ENCODE assay signal across 8 cellular contexts in the genomic region with DNA sequence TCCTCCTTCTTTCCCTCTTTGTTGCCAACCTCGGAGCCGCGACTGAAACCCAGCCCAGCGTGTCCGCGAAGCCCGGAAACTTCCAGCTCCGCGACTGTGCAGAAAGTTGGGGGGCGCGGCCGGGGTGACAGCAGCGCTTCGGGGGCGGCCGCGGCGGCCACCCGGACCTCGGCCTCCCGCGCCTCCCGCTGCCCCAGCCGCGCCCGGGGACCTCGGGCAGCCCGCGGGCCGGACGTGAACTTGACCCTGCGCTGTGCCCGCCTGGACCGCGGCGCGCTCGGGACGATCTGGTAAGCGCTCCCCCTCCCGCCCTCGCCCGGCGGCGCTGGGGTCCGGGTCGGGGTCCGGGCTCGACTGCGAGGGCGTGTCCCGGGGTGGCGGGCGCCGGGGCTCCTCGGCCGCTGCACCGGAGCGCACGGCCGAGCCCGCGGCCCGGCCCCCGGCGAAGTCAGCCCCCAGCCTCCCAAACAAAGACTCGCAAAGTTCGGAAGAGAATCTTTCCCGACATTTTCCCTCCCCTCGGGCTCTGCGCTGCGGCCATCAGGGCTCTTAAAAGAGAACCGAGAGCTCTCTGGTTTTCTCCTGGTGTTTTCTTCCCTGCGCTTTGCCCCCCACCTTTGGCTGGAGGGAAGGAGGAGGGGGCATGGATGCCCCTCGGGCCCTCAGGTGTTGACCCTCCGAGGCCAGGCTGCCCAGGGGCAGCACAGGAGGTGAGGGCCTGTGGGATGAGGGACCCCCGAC.
DNase-seq lines count a peak whose midpoint lies in the region; TF ChIP-seq lines count a peak whose summit lies in the region.

No MANE protein-coding gene starts in this region.

- H3K36me3 ChIP-seq in colonic mucosa (no peaks in the 10 kb centered on the region), stomach smooth muscle (ENCODE audit: control insufficient read depth in 2 of 2, insufficient read depth in 2 of 2, low read length in 2 of 2) (no peaks in the 10 kb centered on the region)

- in situ Hi-C loops in ACHN (cut with HindIII; ENCODE audit: low pct_ligation_motif_present, low pct_unique_long_range_greater_than_20kb, low sequenced_read_pairs) = no loop called here

- peak overlapping the region; percentile 49 for H3K4me3 ChIP-seq in colonic mucosa
- peak overlapping the region; percentile 59 for H3K4me3 ChIP-seq in lower leg skin (ENCODE audit: low read depth, poor library complexity, severe bottlenecking)
- peak overlapping the region; percentile 82 to 88 for H3K4me3 ChIP-seq in stomach smooth muscle (ENCODE audit: low read length in 2 of 2)

- H3K27ac ChIP-seq in colonic mucosa (peak overlapping the region; percentile 89), stomach smooth muscle (ENCODE audit: low read length) (peak overlapping the region; percentile 98)

- peaks cover 4% of the 10 kb centered on the region for H3K4me1 ChIP-seq in colonic mucosa
- H3K4me1 ChIP-seq in stomach smooth muscle (ENCODE audit: control insufficient read depth, insufficient read depth, low read length) = peaks cover 69% of the 10 kb centered on the region

- intact Hi-C loops in colonic mucosa (cut with DNase I) (no loop called here), lower leg skin (cut with DNase I; ENCODE audit: low total_unique reads) (no loop called here)

- H3K9ac ChIP-seq in colonic mucosa (ENCODE audit: low read depth in 2 of 2, low read length in 2 of 2) (peak overlapping the region; percentile 95), stomach smooth muscle (ENCODE audit: low read length in 2 of 2) (peak overlapping the region; percentile 96 to 98)

- peak; percentile 74 for DNase-seq in activated effector memory CD4-positive, alpha-beta T cell treated with anti-CD3 and anti-CD28 coated beads, Interleukin-2, amount 50 U/mL, for 16 hours
- DNase-seq in activated effector memory CD4-positive, alpha-beta T cell treated with Interleukin-2 at 50 U/mL for 16 hours = no peak
- DNase-seq in colonic mucosa (no peak), lower leg skin (ENCODE audit: low spot score in 2 of 2) (peak in 1 of 2 donors; percentile 91), D341Med (ENCODE audit: low spot score) (no peak), dedifferentiated amniotic fluid mesenchymal stem cell (ENCODE audit: extremely low spot score) (no peak), ACHN (no peak)

- WGBS in lower leg skin, 2 donors = 3 to 5% methylated on average over 22 to 29 of the region's 77 CpGs

- H3K27me3 ChIP-seq in colonic mucosa = no peaks in the 10 kb centered on the region
- H3K27me3 ChIP-seq in stomach smooth muscle (ENCODE audit: control insufficient read depth in 1 of 2, insufficient read depth in 2 of 2, low read length in 2 of 2) = no peaks in the 10 kb centered on the region

- no peaks in the 10 kb centered on the region for H3K9me3 ChIP-seq in colonic mucosa
- H3K9me3 ChIP-seq in stomach smooth muscle (ENCODE audit: control insufficient read depth in 2 of 2, low read length in 2 of 2) = no peaks in the 10 kb centered on the region

- TF ChIP-seq POLR2A in lower leg skin (IDR thresholded peaks at IDR 0.05) = no peak

- TF ChIP-seq CTCF in colonic mucosa (IDR thresholded peaks at IDR 0.05) (no peak), lower leg skin (IDR thresholded peaks at IDR 0.05) (no peak)
